In the genomic region with DNA sequence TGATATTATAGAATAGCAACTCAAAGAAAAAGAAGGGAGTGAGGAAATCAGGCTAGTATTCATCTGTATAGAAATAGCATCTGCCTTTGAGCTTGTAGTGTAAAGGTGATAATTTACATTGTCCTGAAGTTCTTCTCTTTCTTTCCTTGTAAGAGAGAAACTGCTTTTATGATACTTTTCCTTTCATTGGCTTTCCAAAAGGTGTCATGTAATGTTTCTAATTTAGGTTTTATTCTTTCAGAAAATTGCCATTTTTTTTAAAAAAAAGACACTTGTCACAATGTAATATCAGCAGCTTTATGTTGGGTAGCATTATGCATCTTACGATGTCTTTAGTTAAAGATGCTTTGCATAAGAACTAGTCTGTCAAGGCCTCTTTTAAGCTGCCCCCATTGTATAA, we compare ENCODE assay signal across 2 cellular contexts.
"Had no signal": no experiment of that assay in that cellular context is flagged by ENCODE, and none has a peak within 500 bp of the region (broad histone marks: within the 10 kb centered on the region; RNA-seq: fewer than 3 reads in every experiment).

No MANE protein-coding gene starts in this region.

- H3K4me3 ChIP-seq: GM12878 had no signal

- ATAC-seq: GM12878 had no signal

- DNase-seq: GF-D8 had no signal
